Comparison of ENCODE assay signal across 22 cellular contexts in the genomic region with DNA sequence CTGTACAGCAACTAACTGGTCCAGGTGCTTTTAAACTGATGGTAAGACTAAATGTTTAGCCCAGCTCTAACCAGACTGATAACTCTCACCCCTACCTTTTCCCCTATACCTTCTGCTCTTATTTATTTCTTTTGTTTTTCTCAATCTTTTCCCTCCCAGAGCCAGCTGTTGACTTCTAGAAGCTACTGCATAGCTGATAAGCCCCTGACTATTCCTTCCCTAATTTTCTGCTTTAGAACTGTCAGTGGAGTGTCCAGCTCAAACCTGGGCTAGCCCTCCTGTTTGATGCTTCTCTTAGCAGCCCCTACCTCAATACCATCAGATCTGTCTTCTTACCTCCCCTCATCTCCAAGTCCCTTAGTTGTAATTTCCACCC. TPM values are rescaled to one million over a fixed set of nuclear protein-coding genes. Genes with fewer than 3 reads are reported as not detected.
A peak's percentile ranks its signal among the peaks of the same experiment; 100 is the strongest.
DNase-seq lines count a peak whose midpoint lies in the region; TF ChIP-seq lines count a peak whose summit lies in the region.
"Had no signal": no experiment of that assay in that cellular context is flagged by ENCODE, and none has a peak within 500 bp of the region (broad histone marks: within the 10 kb centered on the region; RNA-seq: fewer than 3 reads in every experiment).

No MANE protein-coding gene starts in this region.

- no peak for DNase-seq in T-helper 2 cell treated with Interferon-gamma antibody and Interleukin-4, amounts not matched to agents 5 μg/mL and 100 μg/mL, for 36 hours (ENCODE audit: low spot score)
- no peak for DNase-seq in T-helper 2 cell
- no peak for DNase-seq in HFFc6
- DNase-seq in adrenal gland: no peak
- no peak for DNase-seq in osteocyte (ENCODE audit: extremely low spot score, unreplicated experiment)
- DNase-seq in SK-N-DZ (ENCODE audit: low spot score): no peak
- no peak for DNase-seq in GM10266 (ENCODE audit: extremely low spot score)
- no peak for DNase-seq in MV-4-11 (lab: John Stamatoyannopoulos, UW)
- DNase-seq: activated gamma-delta T cell treated with Interleukin-2 at 50 U/mL for 16 hours; body of pancreas; dorsolateral prefrontal cortex; heart right ventricle; islet precursor cell; midbrain; NCI-H2171; NCI-H82; nucleus accumbens; stimulated activated CD4-positive, alpha-beta T cell treated with anti-CD3 and anti-CD28 coated beads, Interleukin-4, amount 100 ng/mL, for 1 hour; stimulated activated CD8-positive, alpha-beta memory T cell treated with anti-CD3 and anti-CD28 coated beads, Interleukin-4, amount 100 ng/mL, for 48 hours had no signal

- peaks cover 17% of the 10 kb centered on the region for H3K36me3 Mint-ChIP-seq in T-helper 2 cell treated with Interferon-gamma antibody and Interleukin-4, amounts not matched to agents 5 μg/mL and 100 μg/mL, for 36 hours (ENCODE audit: low read depth)
- peaks cover 7% of the 10 kb centered on the region for H3K36me3 Mint-ChIP-seq in HFFc6 (ENCODE audit: low read depth)
- peaks cover 16% of the 10 kb centered on the region for H3K36me3 Mint-ChIP-seq in osteocyte (ENCODE audit: unreplicated experiment)

- H3K9me3 Mint-ChIP-seq in T-helper 2 cell treated with Interferon-gamma antibody and Interleukin-4, amounts not matched to agents 5 μg/mL and 100 μg/mL, for 36 hours: no peaks in the 10 kb centered on the region
- no peaks in the 10 kb centered on the region for H3K9me3 Mint-ChIP-seq in HFFc6
- no peaks in the 10 kb centered on the region for H3K9me3 Mint-ChIP-seq in osteocyte (ENCODE audit: unreplicated experiment)

- no peaks in the 10 kb centered on the region for H3K27me3 Mint-ChIP-seq in T-helper 2 cell treated with Interferon-gamma antibody and Interleukin-4, amounts not matched to agents 5 μg/mL and 100 μg/mL, for 36 hours (ENCODE audit: low read depth)
- H3K27me3 Mint-ChIP-seq in HFFc6 (ENCODE audit: insufficient read depth) (no peaks in the 10 kb centered on the region), osteocyte (ENCODE audit: unreplicated experiment) (no peaks in the 10 kb centered on the region)

- intact Hi-C loops in adrenal gland (cut with DNase I): no loop called here

- H3K4me3 Mint-ChIP-seq in T-helper 2 cell treated with Interferon-gamma antibody and Interleukin-4, amounts not matched to agents 5 μg/mL and 100 μg/mL, for 36 hours: peak overlapping the region; percentile 18
- H3K4me3 Mint-ChIP-seq in HFFc6 (peak overlapping the region; percentile 55), osteocyte (ENCODE audit: unreplicated experiment) (no peak overlapping the region)

- H3K4me1 Mint-ChIP-seq in T-helper 2 cell treated with Interferon-gamma antibody and Interleukin-4, amounts not matched to agents 5 μg/mL and 100 μg/mL, for 36 hours (ENCODE audit: low read depth): peaks cover 23% of the 10 kb centered on the region
- H3K4me1 Mint-ChIP-seq in HFFc6 (ENCODE audit: low read depth): peaks cover 67% of the 10 kb centered on the region
- peaks cover 31% of the 10 kb centered on the region for H3K4me1 Mint-ChIP-seq in osteocyte (ENCODE audit: unreplicated experiment)

- peak overlapping the region; percentile 27 for H3K27ac Mint-ChIP-seq in T-helper 2 cell treated with Interferon-gamma antibody and Interleukin-4, amounts not matched to agents 5 μg/mL and 100 μg/mL, for 36 hours
- H3K27ac Mint-ChIP-seq in HFFc6 (peak overlapping the region; percentile 87), osteocyte (ENCODE audit: unreplicated experiment) (peak overlapping the region; percentile 45)

- no peaks in the 10 kb centered on the region for H3K9me3 ChIP-seq in adrenal gland (replicated peaks in 1 of 3)
- H3K9me3 ChIP-seq: body of pancreas, HAP-1, heart right ventricle, tibial nerve had no signal

- TF ChIP-seq POLR2A in adrenal gland (IDR thresholded peaks at IDR 0.05): no peak

- no peaks in the 10 kb centered on the region for H3K36me3 ChIP-seq in adrenal gland (replicated peaks in 1 of 2)

- TF ChIP-seq CTCF in HFFc6 (IDR thresholded peaks at IDR 0.05) (no peak), adrenal gland (IDR thresholded peaks at IDR 0.05) (no peak), osteocyte (IDR thresholded peaks at IDR 0.05) (no peak), GM10266 (IDR thresholded peaks at IDR 0.05; ENCODE audit: control insufficient read depth, insufficient read depth, low read depth, missing control alignments) (no peak)

- no peak overlapping the region for H3K4me3 ChIP-seq in adrenal gland
- H3K4me3 ChIP-seq: body of pancreas, dorsolateral prefrontal cortex, HAP-1, heart right ventricle, tibial nerve had no signal

- peak overlapping the region in 3 of 5 donors; percentile 23 to 41 (median 38) for H3K27ac ChIP-seq in adrenal gland
- H3K27ac ChIP-seq: RWPE1, tibial nerve had no signal

- no peaks in the 10 kb centered on the region for H3K27me3 ChIP-seq in adrenal gland
- H3K27me3 ChIP-seq: body of pancreas, dorsolateral prefrontal cortex, heart right ventricle, tibial nerve had no signal

- peaks cover 35 to 45% of the 10 kb centered on the region in 2 donors for H3K4me1 ChIP-seq in adrenal gland (replicated peaks in 1 of 2)

RNA-seq across cellular contexts. Expression of a gene that starts 20.6 kb away (rescaled TPM):
- total RNA-seq in HFFc6 (2021; fragmentation: NEBNext Ultra II Directional; extraction: Animal tissue kit (Norgen Biotek cat#: 25700)): 10 to 100 TPM; 19.4 to 23.9 (median 22.1) TPM
- 10 to 100 TPM in 7 of 8 donors, 1 to 10 TPM in 1; 8.4 to 35.9 (median 16.8) TPM for total RNA-seq in adrenal gland
- polyA plus RNA-seq in adrenal gland: 10 to 100 TPM in 2 of 3 donors, 1 to 10 TPM in 1; 6.4 to 38.0 (median 16.9) TPM
- total RNA-seq in osteocyte: 7.1 and 7.3 TPM in 2 replicates
- polyA plus RNA-seq in SK-N-DZ (2014; cell fraction: cytosol; rRNA removed): 20.6 and 20.7 TPM in 2 replicates
- polyA plus RNA-seq in SK-N-DZ (2014; cell fraction: nucleus; rRNA removed): 20.3 and 23.4 TPM in 2 replicates

RNA-seq across cellular contexts. Expression of a gene that starts 22.5 kb away (rescaled TPM):
- total RNA-seq in HFFc6 (2021; fragmentation: NEBNext Ultra II Directional; extraction: Animal tissue kit (Norgen Biotek cat#: 25700)): 10 to 100 TPM; 37.3 to 48.3 (median 40.8) TPM
- 10 to 100 TPM; 21.3 to 59.2 (median 38.3) TPM for total RNA-seq in adrenal gland
- 10 to 100 TPM in 2 of 3 donors, 1 to 10 TPM in 1; 6.0 to 47.0 (median 10.1) TPM for polyA plus RNA-seq in adrenal gland
- 37.3 and 38.6 TPM in 2 replicates for total RNA-seq in osteocyte
- polyA plus RNA-seq in SK-N-DZ (2014; cell fraction: cytosol; rRNA removed): 15.9 and 19.6 TPM in 2 replicates
- 9.1 and 10.0 TPM in 2 replicates for polyA plus RNA-seq in SK-N-DZ (2014; cell fraction: nucleus; rRNA removed)

Comparison
In these comparisons a context has a peak if more than half of its experiments do, and no peak if none do; other contexts are left out.
1. H3K27ac Mint-ChIP-seq: peak in every context shown above with its lines; median percentile 87 in HFFc6; 45 in osteocyte; 27 in T-helper 2 cell treated with Interferon-gamma antibody and Interleukin-4, amounts not matched to agents 5 μg/mL and 100 μg/mL, for 36 hours.